16 cellular contexts compared by ENCODE assay signal in genomic region chr4:99642725-99643489, GRCh38. TPM values are rescaled to one million over a fixed set of nuclear protein-coding genes. Genes with fewer than 3 reads are reported as not detected.
A peak's percentile ranks its signal among the peaks of the same experiment; 100 is the strongest.
DNase-seq lines count a peak whose midpoint lies in the region; ATAC-seq and TF ChIP-seq lines count a peak whose summit lies in the region.
"Had no signal": no experiment of that assay in that cellular context is flagged by ENCODE, and none has a peak within 500 bp of the region (broad histone marks: within the 10 kb centered on the region; RNA-seq: fewer than 3 reads in every experiment).

No MANE protein-coding gene starts in this region.

- H3K9ac ChIP-seq in adipocyte (ENCODE audit: low read length) (peak overlapping the region; percentile 37), muscle layer of colon (ENCODE audit: low read length) (no peak overlapping the region), subcutaneous abdominal adipose tissue (ENCODE audit: low read length in 5 of 5) (peak overlapping the region in 2 of 5 donors; percentile 25 to 66)

- no peak for TF ChIP-seq EP300 in gastroesophageal sphincter (IDR thresholded peaks at IDR 0.05)

- H3K4me3 ChIP-seq in adipocyte (ENCODE audit: low read length) (no peak overlapping the region), gastroesophageal sphincter (no peak overlapping the region), muscle layer of colon (ENCODE audit: low read depth in 1 of 2, low read length in 2 of 2) (no peak overlapping the region), subcutaneous abdominal adipose tissue (ENCODE audit: low read depth in 1 of 5, low read length in 5 of 5) (no peak overlapping the region)
- H3K4me3 ChIP-seq in naive thymus-derived CD4-positive, alpha-beta T cell (ENCODE audit: low read length) = no peak overlapping the region
- H3K4me3 ChIP-seq: transverse colon had no signal

- intact Hi-C loops in naive thymus-derived CD4-positive, alpha-beta T cell (cut with micrococcal nuclease) = no loop called here

- DNase-seq in adipocyte (ENCODE audit: low read depth) = no peak
- no peak for DNase-seq in naive thymus-derived CD4-positive, alpha-beta T cell
- DNase-seq in ecto neural progenitor cell (ENCODE audit: low spot score) = no peak
- no peak for DNase-seq in natural killer cell treated with Interleukin-12 subunit alpha and Interleukin-12 subunit beta and Interleukin-15 and Interleukin-18, amount 100 ng/mL, for 72 hours (ENCODE audit: low spot score)
- DNase-seq: activated CD4-positive, alpha-beta T cell treated with anti-CD3 and anti-CD28 coated beads, Interleukin-2, amount 50 U/mL, for 48 hours; NCI-H1930; NCI-H510A treated with DMSO at 0.1 percent for 48 hours; transverse colon had no signal

- H3K36me3 Mint-ChIP-seq in naive thymus-derived CD4-positive, alpha-beta T cell = no peaks in the 10 kb centered on the region
- H3K36me3 Mint-ChIP-seq in natural killer cell treated with Interleukin-12 subunit alpha and Interleukin-12 subunit beta and Interleukin-15 and Interleukin-18, amount 100 ng/mL, for 72 hours = no peaks in the 10 kb centered on the region
- H3K36me3 Mint-ChIP-seq: memory B cell had no signal

- WGBS in gastroesophageal sphincter (ENCODE audit: low coverage in 1 of 2), 2 donors = 20 to 67% methylated on average over 2 to 6 of the region's 7 CpGs

- POLR2A ChIA-PET in naive thymus-derived CD4-positive, alpha-beta T cell (lab: Charles Lee) = no interaction called here

- H3K4me1 ChIP-seq in adipocyte (ENCODE audit: control insufficient read depth, insufficient read depth, low read length) (peaks cover 25% of the 10 kb centered on the region), gastroesophageal sphincter (peaks cover 0 to 41% (median 5%) of the 10 kb centered on the region in 3 donors), muscle layer of colon (ENCODE audit: insufficient read depth, low read length) (peaks cover 9% of the 10 kb centered on the region), subcutaneous abdominal adipose tissue (ENCODE audit: control insufficient read depth in 5 of 5, insufficient read depth in 5 of 5, low read length in 5 of 5) (peaks cover 0 to 41% (median 16%) of the 10 kb centered on the region in 5 donors)
- no peaks in the 10 kb centered on the region for H3K4me1 ChIP-seq in naive thymus-derived CD4-positive, alpha-beta T cell (ENCODE audit: control insufficient read depth in 2 of 2, insufficient read depth in 2 of 2, low read length in 2 of 2)
- H3K4me1 ChIP-seq: transverse colon had no signal

- no peak for TF ChIP-seq POLR2A in gastroesophageal sphincter (IDR thresholded peaks at IDR 0.05)

- H3K4me3 Mint-ChIP-seq in naive thymus-derived CD4-positive, alpha-beta T cell = no peak overlapping the region
- H3K4me3 Mint-ChIP-seq in natural killer cell treated with Interleukin-12 subunit alpha and Interleukin-12 subunit beta and Interleukin-15 and Interleukin-18, amount 100 ng/mL, for 72 hours = no peak overlapping the region
- H3K4me3 Mint-ChIP-seq: memory B cell had no signal

- ATAC-seq in gastroesophageal sphincter = peak; percentile 55
- no peak for ATAC-seq in HG03521 (IDR thresholded peaks at IDR 0.05; ENCODE audit: unreplicated experiment)
- ATAC-seq in naive thymus-derived CD4-positive, alpha-beta T cell = no peak
- ATAC-seq in natural killer cell treated with Interleukin-12 subunit alpha and Interleukin-12 subunit beta and Interleukin-15 and Interleukin-18, amount 100 ng/mL, for 72 hours = no peak
- ATAC-seq: SK-N-SH treated with all-trans-retinoic acid at 6 μM for 48 hours had no signal

- CTCF ChIA-PET in naive thymus-derived CD4-positive, alpha-beta T cell (lab: Charles Lee) = no interaction called here

- peaks cover 0 to 16% (median 13%) of the 10 kb centered on the region in 5 donors for H3K27me3 Mint-ChIP-seq in naive thymus-derived CD4-positive, alpha-beta T cell
- H3K27me3 Mint-ChIP-seq in natural killer cell treated with Interleukin-12 subunit alpha and Interleukin-12 subunit beta and Interleukin-15 and Interleukin-18, amount 100 ng/mL, for 72 hours = peaks cover 18 to 26% of the 10 kb centered on the region in 2 donors

- H3K9me3 ChIP-seq in adipocyte (ENCODE audit: control insufficient read depth, low read length) (no peaks in the 10 kb centered on the region), gastroesophageal sphincter (no peaks in the 10 kb centered on the region), muscle layer of colon (ENCODE audit: low read length) (no peaks in the 10 kb centered on the region), subcutaneous abdominal adipose tissue (ENCODE audit: control insufficient read depth in 5 of 5, low read length in 5 of 5) (no peaks in the 10 kb centered on the region)
- H3K9me3 ChIP-seq in naive thymus-derived CD4-positive, alpha-beta T cell (ENCODE audit: control insufficient read depth in 2 of 3, low read length in 3 of 3) = no peaks in the 10 kb centered on the region
- H3K9me3 ChIP-seq: transverse colon had no signal

- H3K27me3 ChIP-seq in adipocyte (replicated peaks; ENCODE audit: control insufficient read depth, insufficient read depth, low read length) = no peaks in the 10 kb centered on the region
- no peaks in the 10 kb centered on the region for H3K27me3 ChIP-seq in gastroesophageal sphincter
- no peaks in the 10 kb centered on the region for H3K27me3 ChIP-seq in muscle layer of colon (ENCODE audit: control insufficient read depth in 1 of 2, insufficient read depth in 2 of 2, low read length in 2 of 2)
- no peaks in the 10 kb centered on the region for H3K27me3 ChIP-seq in subcutaneous abdominal adipose tissue (ENCODE audit: control insufficient read depth in 5 of 5, insufficient read depth in 4 of 5, low read length in 5 of 5)
- H3K27me3 ChIP-seq in naive thymus-derived CD4-positive, alpha-beta T cell (ENCODE audit: control insufficient read depth in 2 of 2, insufficient read depth in 2 of 2, low read length in 2 of 2) = no peaks in the 10 kb centered on the region
- H3K27me3 ChIP-seq: transverse colon had no signal

- H3K27ac Mint-ChIP-seq in naive thymus-derived CD4-positive, alpha-beta T cell = no peak overlapping the region
- H3K27ac Mint-ChIP-seq in natural killer cell treated with Interleukin-12 subunit alpha and Interleukin-12 subunit beta and Interleukin-15 and Interleukin-18, amount 100 ng/mL, for 72 hours = no peak overlapping the region
- H3K27ac Mint-ChIP-seq: memory B cell had no signal

- peak overlapping the region; percentile 55 to 67 (median 63) for H3K27ac ChIP-seq in gastroesophageal sphincter
- peak overlapping the region; percentile 31 for H3K27ac ChIP-seq in muscle layer of colon (ENCODE audit: low read depth, low read length)
- peak overlapping the region; percentile 74 for H3K27ac ChIP-seq in subcutaneous abdominal adipose tissue (ENCODE audit: low read depth, low read length)
- H3K27ac ChIP-seq in naive thymus-derived CD4-positive, alpha-beta T cell (ENCODE audit: low read depth, low read length) = no peak overlapping the region

- H3K9me3 Mint-ChIP-seq in naive thymus-derived CD4-positive, alpha-beta T cell = no peaks in the 10 kb centered on the region
- peaks cover 3% of the 10 kb centered on the region for H3K9me3 Mint-ChIP-seq in natural killer cell treated with Interleukin-12 subunit alpha and Interleukin-12 subunit beta and Interleukin-15 and Interleukin-18, amount 100 ng/mL, for 72 hours
- H3K9me3 Mint-ChIP-seq: memory B cell had no signal

- H3K4me1 Mint-ChIP-seq in naive thymus-derived CD4-positive, alpha-beta T cell = no peaks in the 10 kb centered on the region
- H3K4me1 Mint-ChIP-seq in natural killer cell treated with Interleukin-12 subunit alpha and Interleukin-12 subunit beta and Interleukin-15 and Interleukin-18, amount 100 ng/mL, for 72 hours (ENCODE audit: low read depth in 2 of 2) = no peaks in the 10 kb centered on the region
- H3K4me1 Mint-ChIP-seq: memory B cell had no signal

- no peaks in the 10 kb centered on the region for H3K36me3 ChIP-seq in adipocyte (ENCODE audit: control insufficient read depth, insufficient read depth, low read length, severe bottlenecking)
- H3K36me3 ChIP-seq in gastroesophageal sphincter = no peaks in the 10 kb centered on the region
- no peaks in the 10 kb centered on the region for H3K36me3 ChIP-seq in muscle layer of colon (ENCODE audit: insufficient read depth, low read length)
- H3K36me3 ChIP-seq in subcutaneous abdominal adipose tissue (ENCODE audit: control insufficient read depth in 5 of 5, insufficient read depth in 5 of 5, low read length in 5 of 5) = no peaks in the 10 kb centered on the region
- H3K36me3 ChIP-seq in naive thymus-derived CD4-positive, alpha-beta T cell (ENCODE audit: control insufficient read depth in 2 of 3, insufficient read depth in 3 of 3, low read length in 3 of 3) = no peaks in the 10 kb centered on the region
- H3K36me3 ChIP-seq: transverse colon had no signal

- no peak for TF ChIP-seq CTCF in gastroesophageal sphincter (IDR thresholded peaks at IDR 0.05)

RNA-seq across cellular contexts. Expression of gene C4orf54, which starts 14.7 kb away (rescaled TPM):
- 1 to 10 TPM in 1 of 4 donors, under 1 TPM in 3; under 0.01 to 3.6 (median 0.60) TPM for total RNA-seq in gastroesophageal sphincter
- total RNA-seq in naive thymus-derived CD4-positive, alpha-beta T cell = not detected
- polyA plus RNA-seq in naive thymus-derived CD4-positive, alpha-beta T cell = not detected
- total RNA-seq in natural killer cell treated with Interleukin-12 subunit alpha and Interleukin-12 subunit beta and Interleukin-15 and Interleukin-18, amount 100 ng/mL, for 72 hours = not detected
- total RNA-seq: HT-29, OCI-LY7, transverse colon had no signal
